In genomic region chr3:38646630-38647029, GRCh38 we compare ENCODE assay signal across 8 cellular contexts. TPM values are rescaled to one million over a fixed set of nuclear protein-coding genes. Genes with fewer than 3 reads are reported as not detected.
DNase-seq lines count a peak whose midpoint lies in the region; ATAC-seq, FAIRE-seq and TF ChIP-seq lines count a peak whose summit lies in the region.

No MANE protein-coding gene starts in this region.

- H3K27ac ChIP-seq in HEK293 (ENCODE audit: extremely low read depth, low read depth, low read length), result no peak overlapping the region
- no peak overlapping the region for H3K27ac ChIP-seq in pancreas

- intact Hi-C loops in pancreas (cut with DNase I), result no loop called here

- H3K36me3 ChIP-seq in HEK293 (ENCODE audit: control insufficient read depth in 2 of 2, insufficient read depth in 1 of 2, low read length in 2 of 2) (no peaks in the 10 kb centered on the region), kidney epithelial cell (ENCODE audit: control insufficient read depth, insufficient read depth, low read length) (no peaks in the 10 kb centered on the region), pancreas (no peaks in the 10 kb centered on the region)

- H3K27me3 ChIP-seq in kidney epithelial cell (ENCODE audit: control insufficient read depth, insufficient read depth, low read length), result peaks cover 11% of the 10 kb centered on the region
- H3K27me3 ChIP-seq in pancreas, result peaks cover 0 to 20% (median 2%) of the 10 kb centered on the region in 4 donors

- H3K4me3 ChIP-seq in HEK293 (ENCODE audit: low read depth, low read length) (no peak overlapping the region), WI38 (ENCODE audit: low read depth, low read length) (no peak overlapping the region), kidney epithelial cell (ENCODE audit: low read depth, low read length) (no peak overlapping the region), pancreas (no peak overlapping the region)

- peak; percentile 39; the same call in 1 of the 2 replicates for TF ChIP-seq CTCF in HEK293 (tag by site-specific recombination; IDR thresholded peaks at IDR 0.05)
- peak; percentile 18; the same call in 1 of the 2 replicates for TF ChIP-seq CTCF in WI38 (IDR thresholded peaks at IDR 0.05; ENCODE audit: low read depth, low read length)
- peak; percentile 23 for TF ChIP-seq CTCF in kidney epithelial cell (IDR thresholded peaks at IDR 0.05; ENCODE audit: insufficient read depth, low read length, poor library complexity, severe bottlenecking)
- no peak for TF ChIP-seq CTCF in pancreas (IDR thresholded peaks at IDR 0.05)

- FAIRE-seq in pancreas (lab: Jason Lieb, UNC), result no peak

- 50 to 60% methylated on average over 3 of the region's 3 CpGs for WGBS in pancreas, 2 donors

- no peak for ATAC-seq in pancreas

- DNase-seq in EH (ENCODE audit: low read depth), result peak; percentile 59
- no peak for DNase-seq in kidney epithelial cell (ENCODE audit: low read depth)
- DNase-seq in pancreas, result no peak
- DNase-seq in glomerular visceral epithelial cell (ENCODE audit: extremely low spot score), result no peak
- no peak for DNase-seq in stimulated activated CD4-positive, alpha-beta T cell treated with anti-CD3 and anti-CD28 coated beads, Interleukin-12 subunit alpha, Interleukin-12 subunit beta, amount 100 ng/mL, for 4 hours
- no peak for DNase-seq in mucosa of gallbladder (ENCODE audit: low spot score)

- POLR2A ChIA-PET in HEK293 (lab: Yijun Ruan, JAX), result no interaction called here

- H3K9me3 ChIP-seq in HEK293 (ENCODE audit: control insufficient read depth, insufficient read depth, low read depth, low read length) (no peaks in the 10 kb centered on the region), pancreas (no peaks in the 10 kb centered on the region)

- CTCF ChIA-PET in HEK293 (lab: Yijun Ruan, JAX), result interaction anchor here (0.8 to 1.3 kb wide), 4 partner anchors 36 to 200 kb away, joined by 3 to 6 read pairs (median 4); no protein-coding TSS in a partner anchor

- no peaks in the 10 kb centered on the region for H3K4me1 ChIP-seq in HEK293 (ENCODE audit: control insufficient read depth, insufficient read depth, low read length)
- H3K4me1 ChIP-seq in pancreas, result peaks cover 5 to 6% (median 6%) of the 10 kb centered on the region in 3 donors

TF ChIP-seq in HEK293, 187 proteins besides CTCF, POLR2A, EP300 and RAD21:
- TF ChIP-seq ZNF654 (tag by site-specific recombination; IDR thresholded peaks at IDR 0.05; ENCODE audit: low read depth), result peak; percentile 15; the same call in 1 of the 2 replicates
- no peak for TF ChIP-seq ZNF830 (tag by site-specific recombination; IDR thresholded peaks at IDR 0.05; ENCODE audit: low read depth)

RNA-seq across cellular contexts. Expression of gene SCN5A, which starts 2.9 kb away (rescaled TPM):
- total RNA-seq in kidney epithelial cell, result 3.8 and 6.4 TPM in 2 replicates
- under 1 TPM in 5 of 6 donors, not detected in 1; 0.09 to 0.39 (median 0.28) TPM for total RNA-seq in pancreas
- polyA plus RNA-seq in pancreas, result under 1 TPM; 0.07 to 0.19 TPM
- 0.20 TPM for total RNA-seq in mucosa of gallbladder

Comparison
In these comparisons a context has a peak if more than half of its experiments do, and no peak if none do; other contexts are left out.
1. CTCF ChIP-seq: peak in HEK293 (single experiment), WI38 (single experiment) and kidney epithelial cell (single experiment); none in pancreas (0 of 4).